In the genomic region with DNA sequence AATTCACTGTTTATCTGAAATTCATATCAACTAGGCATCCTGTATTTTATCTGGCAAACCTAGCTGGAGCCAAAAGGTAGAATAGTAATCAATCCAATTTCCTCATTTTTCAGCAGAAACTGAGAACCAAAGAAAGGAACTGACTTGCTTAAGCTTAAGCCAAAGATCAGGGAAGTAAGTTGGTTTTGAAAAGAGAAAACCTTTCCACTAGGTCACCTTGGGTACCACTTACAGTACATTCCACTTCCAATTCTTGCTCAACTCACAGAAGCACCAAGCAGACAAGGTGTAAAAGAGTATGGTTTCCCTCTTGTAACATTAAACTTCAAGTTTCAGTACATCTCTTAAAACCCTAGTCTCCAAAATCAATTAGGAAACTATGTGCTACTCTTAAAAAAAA, we compare ENCODE assay signal across 1 cellular context.
TF ChIP-seq lines count a peak whose summit lies in the region.

No MANE protein-coding gene starts in this region.

TF ChIP-seq in SK-N-SH treated with all-trans-retinoic acid at 6 μM for 48 hours, 23 proteins besides CTCF, POLR2A, EP300 and RAD21 (continued from another document):
- TF ChIP-seq, protein P1, sequence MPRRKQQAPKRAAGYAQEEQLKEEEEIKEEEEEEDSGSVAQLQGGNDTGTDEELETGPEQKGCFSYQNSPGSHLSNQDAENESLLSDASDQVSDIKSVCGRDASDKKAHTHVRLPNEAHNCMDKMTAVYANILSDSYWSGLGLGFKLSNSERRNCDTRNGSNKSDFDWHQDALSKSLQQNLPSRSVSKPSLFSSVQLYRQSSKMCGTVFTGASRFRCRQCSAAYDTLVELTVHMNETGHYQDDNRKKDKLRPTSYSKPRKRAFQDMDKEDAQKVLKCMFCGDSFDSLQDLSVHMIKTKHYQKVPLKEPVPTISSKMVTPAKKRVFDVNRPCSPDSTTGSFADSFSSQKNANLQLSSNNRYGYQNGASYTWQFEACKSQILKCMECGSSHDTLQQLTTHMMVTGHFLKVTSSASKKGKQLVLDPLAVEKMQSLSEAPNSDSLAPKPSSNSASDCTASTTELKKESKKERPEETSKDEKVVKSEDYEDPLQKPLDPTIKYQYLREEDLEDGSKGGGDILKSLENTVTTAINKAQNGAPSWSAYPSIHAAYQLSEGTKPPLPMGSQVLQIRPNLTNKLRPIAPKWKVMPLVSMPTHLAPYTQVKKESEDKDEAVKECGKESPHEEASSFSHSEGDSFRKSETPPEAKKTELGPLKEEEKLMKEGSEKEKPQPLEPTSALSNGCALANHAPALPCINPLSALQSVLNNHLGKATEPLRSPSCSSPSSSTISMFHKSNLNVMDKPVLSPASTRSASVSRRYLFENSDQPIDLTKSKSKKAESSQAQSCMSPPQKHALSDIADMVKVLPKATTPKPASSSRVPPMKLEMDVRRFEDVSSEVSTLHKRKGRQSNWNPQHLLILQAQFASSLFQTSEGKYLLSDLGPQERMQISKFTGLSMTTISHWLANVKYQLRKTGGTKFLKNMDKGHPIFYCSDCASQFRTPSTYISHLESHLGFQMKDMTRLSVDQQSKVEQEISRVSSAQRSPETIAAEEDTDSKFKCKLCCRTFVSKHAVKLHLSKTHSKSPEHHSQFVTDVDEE (CRISPR knock-in tag; IDR thresholded peaks at IDR 0.05), result no peak
- TF ChIP-seq TCF4 (CRISPR knock-in tag; IDR thresholded peaks at IDR 0.05; ENCODE audit: borderline replicate concordance), result no peak
TF ChIP-seq in SK-N-SH treated with all-trans-retinoic acid at 6 μM for 48 hours: peak in this region for 0.
